10 cellular contexts compared by ENCODE assay signal in the genomic region with DNA sequence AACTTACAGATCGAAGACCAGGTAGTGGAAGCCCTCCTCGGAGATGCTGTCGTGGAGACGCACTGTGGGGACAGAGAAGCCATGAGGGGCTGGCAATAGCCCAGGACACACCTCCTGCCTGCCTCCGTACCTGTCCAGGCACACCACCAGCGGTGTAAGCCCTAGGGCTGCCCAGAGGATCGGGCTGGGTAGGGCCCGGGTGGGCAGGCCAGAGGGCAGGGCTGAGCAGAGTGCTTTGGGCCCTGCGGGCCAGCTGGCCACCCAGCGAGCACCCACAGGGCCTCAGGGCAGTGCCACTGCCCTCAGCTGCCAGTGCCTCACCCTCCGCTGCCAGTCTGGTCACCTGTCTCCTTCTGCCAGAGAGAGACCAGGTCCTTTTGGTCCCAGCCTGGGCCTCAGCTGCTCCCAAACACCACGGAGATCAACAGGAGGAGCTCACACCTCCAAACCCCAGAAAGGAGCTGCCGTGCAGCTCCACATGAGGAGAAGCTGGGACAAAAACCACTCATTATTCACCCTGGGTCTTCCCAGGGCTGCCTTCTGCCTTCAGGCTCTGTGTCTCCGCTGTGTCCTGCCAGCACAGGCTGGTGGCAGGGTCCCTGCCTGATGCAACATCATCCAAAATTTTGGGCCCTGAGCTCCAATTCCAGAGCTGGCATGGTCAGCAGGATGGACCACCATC. TPM values are rescaled to one million over a fixed set of nuclear protein-coding genes. Genes with fewer than 3 reads are reported as not detected.
DNase-seq lines count a peak whose midpoint lies in the region; ATAC-seq and TF ChIP-seq lines count a peak whose summit lies in the region.
"Had no signal": no experiment of that assay in that cellular context is flagged by ENCODE, and none has a peak within 500 bp of the region (broad histone marks: within the 10 kb centered on the region; RNA-seq: fewer than 3 reads in every experiment).

No MANE protein-coding gene starts in this region.

- ATAC-seq in activated naive CD8-positive, alpha-beta T cell treated with anti-CD3 and anti-CD28 coated beads, Interleukin-2, amount 10 ng/mL, durations not matched to agents 7 days and 5 days (ENCODE audit: low read depth), result no peak
- ATAC-seq in left ventricle myocardium superior, result peak; percentile 15
- no peak for ATAC-seq in HG03457 (IDR thresholded peaks at IDR 0.05; ENCODE audit: unreplicated experiment)
- ATAC-seq in HG03108 (IDR thresholded peaks at IDR 0.05; ENCODE audit: unreplicated experiment), result no peak

- H3K4me3 Mint-ChIP-seq in activated naive CD8-positive, alpha-beta T cell treated with anti-CD3 and anti-CD28 coated beads, Interleukin-2, amount 10 ng/mL, durations not matched to agents 7 days and 5 days, result peak overlapping the region; percentile 49
- H3K4me3 Mint-ChIP-seq in Calu3 (ENCODE audit: low read depth, unreplicated experiment), result no peak overlapping the region
- H3K4me3 Mint-ChIP-seq: mesothelial cell of epicardium had no signal

- peaks cover 13% of the 10 kb centered on the region; the same call in 1 of the 2 replicates for H3F3A ChIP-seq in PC-9 (ENCODE audit: insufficient read depth, low read depth)

- BruUV-seq in PC-9 (replicated peaks; lab: Mats Ljungman, UMichigan), result no TSS peak
- no TSS peak for BruUV-seq in Calu3 (replicated peaks; lab: Mats Ljungman, UMichigan)

- H3K27ac ChIP-seq in PC-9 (no peak overlapping the region), spleen (peak overlapping the region; percentile 23 to 87 (median 78))

- H3K9me3 Mint-ChIP-seq in activated naive CD8-positive, alpha-beta T cell treated with anti-CD3 and anti-CD28 coated beads, Interleukin-2, amount 10 ng/mL, durations not matched to agents 7 days and 5 days, result peaks cover 7% of the 10 kb centered on the region
- no peaks in the 10 kb centered on the region for H3K9me3 Mint-ChIP-seq in Calu3 (ENCODE audit: low read depth, unreplicated experiment)

- POLR2A ChIA-PET in PC-9 (lab: Charles Lee; ENCODE audit: unreplicated experiment), result no interaction called here
- POLR2A ChIA-PET in activated naive CD8-positive, alpha-beta T cell treated with anti-CD3 and anti-CD28 coated beads, Interleukin-2, amount 10 ng/mL, durations not matched to agents 7 days and 5 days (lab: Charles Lee), result interaction anchor here (1.2 to 1.8 kb wide), 7 partner anchors 14 to 347 kb away, joined by 3 to 9 read pairs (median 3); a partner anchor contains a TSS

- peaks cover 20% of the 10 kb centered on the region for H3K4me1 Mint-ChIP-seq in activated naive CD8-positive, alpha-beta T cell treated with anti-CD3 and anti-CD28 coated beads, Interleukin-2, amount 10 ng/mL, durations not matched to agents 7 days and 5 days
- H3K4me1 Mint-ChIP-seq in Calu3 (ENCODE audit: low read depth, unreplicated experiment), result peaks cover 23% of the 10 kb centered on the region

- intact Hi-C loops in PC-9 (cut with micrococcal nuclease; ENCODE audit: unreplicated experiment), result no loop called here
- intact Hi-C loops in left ventricle myocardium superior (cut with micrococcal nuclease), result no loop called here
- intact Hi-C loops in spleen (cut with DNase I; ENCODE audit: low total_unique reads), result no loop called here
- intact Hi-C loops in Calu3 (cut with micrococcal nuclease; ENCODE audit: unreplicated experiment), result no loop called here

- TF ChIP-seq POLR2A in spleen (IDR thresholded peaks at IDR 0.05), result no peak

- H3K79me2 ChIP-seq in PC-9 (ENCODE audit: low read depth), result no peaks in the 10 kb centered on the region

- no peak for TF ChIP-seq CTCF in PC-9 (conservative IDR thresholded peaks at IDR 0.05)
- TF ChIP-seq CTCF in spleen (IDR thresholded peaks at IDR 0.05 in 8 of 11, conservative IDR thresholded peaks at IDR 0.05 in 3 of 11), result no peak
- no peak for TF ChIP-seq CTCF in Calu3 (IDR thresholded peaks at IDR 0.05; ENCODE audit: unreplicated experiment)

- H3K36me3 ChIP-seq in PC-9 (ENCODE audit: low read depth), result no peaks in the 10 kb centered on the region
- H3K36me3 ChIP-seq in spleen, result no peaks in the 10 kb centered on the region

- 88 to 95% (median 90%) methylated on average over 3 to 14 of the region's 14 CpGs for WGBS in spleen, 5 donors

- peaks cover 41% of the 10 kb centered on the region for H3K4me1 ChIP-seq in PC-9 (replicated peaks; ENCODE audit: insufficient read depth)
- H3K4me1 ChIP-seq in spleen, result peaks cover 23 to 49% (median 29%) of the 10 kb centered on the region in 6 donors

- H3K4me3 ChIP-seq in PC-9 (no peak overlapping the region), spleen (no peak overlapping the region)

- H3K9me3 ChIP-seq in PC-9 (ENCODE audit: insufficient read depth, low read depth) (no peaks in the 10 kb centered on the region), spleen (no peaks in the 10 kb centered on the region)

- no peaks in the 10 kb centered on the region for H3K27me3 Mint-ChIP-seq in activated naive CD8-positive, alpha-beta T cell treated with anti-CD3 and anti-CD28 coated beads, Interleukin-2, amount 10 ng/mL, durations not matched to agents 7 days and 5 days
- peaks cover 17% of the 10 kb centered on the region for H3K27me3 Mint-ChIP-seq in Calu3 (ENCODE audit: unreplicated experiment)

- no peaks in the 10 kb centered on the region for H3K36me3 Mint-ChIP-seq in activated naive CD8-positive, alpha-beta T cell treated with anti-CD3 and anti-CD28 coated beads, Interleukin-2, amount 10 ng/mL, durations not matched to agents 7 days and 5 days
- H3K36me3 Mint-ChIP-seq in Calu3 (ENCODE audit: insufficient read depth, unreplicated experiment), result no peaks in the 10 kb centered on the region
- H3K36me3 Mint-ChIP-seq: mesothelial cell of epicardium had no signal

- DNase-seq in PC-9, result no peak
- DNase-seq in activated naive CD8-positive, alpha-beta T cell treated with anti-CD3 and anti-CD28 coated beads, Interleukin-2, amount 10 ng/mL, durations not matched to agents 7 days and 5 days, result no peak
- DNase-seq in left ventricle myocardium superior, result no peak
- DNase-seq in spleen, result no peak
- DNase-seq in Calu3, result no peak
- DNase-seq in SW 1271 (lab: John Stamatoyannopoulos, UW), result no peak
- DNase-seq: DND-41 had no signal

- H3K4me2 ChIP-seq in PC-9, result peak overlapping the region; percentile 46; the same call in 1 of the 2 replicates

- H3K9me2 ChIP-seq in PC-9 (ENCODE audit: insufficient read depth), result no peaks in the 10 kb centered on the region

- CTCF ChIA-PET in PC-9 (lab: Charles Lee) (interaction anchor here (2.1 kb wide), 1 partner anchor 18 kb away, joined by 18 read pairs; no protein-coding TSS in a partner anchor), Calu3 (lab: Charles Lee) (interaction anchor here (1.0 kb wide), 1 partner anchor 21 kb away, joined by 3 read pairs; no protein-coding TSS in a partner anchor)

- H3K27me3 ChIP-seq in PC-9 (ENCODE audit: insufficient read depth, low read depth), result no peaks in the 10 kb centered on the region
- H3K27me3 ChIP-seq in spleen (replicated peaks in 1 of 7), result peaks cover 0 to 2% (median 0%) of the 10 kb centered on the region in 7 donors

- H3K27ac Mint-ChIP-seq in activated naive CD8-positive, alpha-beta T cell treated with anti-CD3 and anti-CD28 coated beads, Interleukin-2, amount 10 ng/mL, durations not matched to agents 7 days and 5 days, result peak overlapping the region; percentile 72
- H3K27ac Mint-ChIP-seq in Calu3 (ENCODE audit: unreplicated experiment), result no peak overlapping the region
- H3K27ac Mint-ChIP-seq: mesothelial cell of epicardium had no signal

- no peaks in the 10 kb centered on the region for H4K20me1 ChIP-seq in PC-9 (ENCODE audit: insufficient read depth)

- no peak overlapping the region for H2AFZ ChIP-seq in PC-9

RNA-seq across cellular contexts. Expression of a gene that starts 58.2 kb away (rescaled TPM):
- 109 and 142 TPM in 2 replicates for total RNA-seq in PC-9 (2021)
- 10 to 100 TPM; 58.9 to 62.4 TPM for total RNA-seq in activated naive CD8-positive, alpha-beta T cell treated with anti-CD3 and anti-CD28 coated beads, Interleukin-2, amount 10 ng/mL, durations not matched to agents 7 days and 5 days
- 58.4 TPM for total RNA-seq in left ventricle myocardium superior
- 10 to 100 TPM; 51.9 to 66.4 (median 56.6) TPM for total RNA-seq in spleen
- polyA plus RNA-seq in spleen, result 10 to 100 TPM; 26.9 to 49.0 (median 30.1) TPM
- 139 and 146 TPM in 2 replicates for total RNA-seq in Calu3 (2022)
